ENCODE assay signal across 15 cellular contexts in genomic region chr2:86301711-86302202, GRCh38. TPM values are rescaled to one million over a fixed set of nuclear protein-coding genes. Genes with fewer than 3 reads are reported as not detected.
DNase-seq lines count a peak whose midpoint lies in the region; ATAC-seq and TF ChIP-seq lines count a peak whose summit lies in the region.
"Had no signal": no experiment of that assay in that cellular context is flagged by ENCODE, and none has a peak within 500 bp of the region (broad histone marks: within the 10 kb centered on the region; RNA-seq: fewer than 3 reads in every experiment).

No MANE protein-coding gene starts in this region.

- DNase-seq in left ventricle myocardium inferior (no peak), right cardiac atrium (no peak), mucosa of gallbladder (ENCODE audit: low spot score) (peak; percentile 16), SKM-1 treated with dmso at 0.1 percent for 144 hours (lab: John Stamatoyannopoulos, UW; ENCODE audit: unreplicated experiment) (no peak), ACHN (no peak), superior temporal gyrus (ENCODE audit: extremely low spot score) (no peak)
- DNase-seq: activated CD4-positive, alpha-beta T cell treated with anti-CD3 and anti-CD28 coated beads for 4 hours; activated T-cell treated with anti-CD3 and anti-CD28 coated beads, Interleukin-2, amount 50 U/mL, for 4 hours; DND-41 had no signal

- H3K27me3 ChIP-seq in left ventricle myocardium inferior (ENCODE audit: low read depth) (no peaks in the 10 kb centered on the region), right cardiac atrium (ENCODE audit: control insufficient read depth, insufficient read depth) (no peaks in the 10 kb centered on the region)
- H3K27me3 ChIP-seq: suprapubic skin had no signal

- intact Hi-C loops in left ventricle myocardium inferior (cut with micrococcal nuclease), result no loop called here
- intact Hi-C loops in right cardiac atrium (cut with DNase I), result loop anchor here in 1 of 4 donors (10.0 kb wide), 1 partner anchor 73 kb away; no protein-coding TSS in a partner anchor

- ATAC-seq in right cardiac atrium (no peak), HG03025 (IDR thresholded peaks at IDR 0.05; ENCODE audit: low FRiP score, unreplicated experiment) (no peak)
- ATAC-seq: activated T-cell treated with anti-CD3 and anti-CD28 coated beads, Interleukin-2, amount 50 U/mL, for 4 hours; esophagus mucosa had no signal

- peaks cover 55% of the 10 kb centered on the region for H3K4me1 ChIP-seq in left ventricle myocardium inferior
- H3K4me1 ChIP-seq in right cardiac atrium (ENCODE audit: control insufficient read depth, insufficient read depth, low read length), result peaks cover 14% of the 10 kb centered on the region

- 63% methylated on average over 3 of the region's 3 CpGs for WGBS in right cardiac atrium

- in situ Hi-C loops in ACHN (cut with HindIII; ENCODE audit: low pct_ligation_motif_present, low pct_unique_long_range_greater_than_20kb, low sequenced_read_pairs), result no loop called here

- H3K36me3 ChIP-seq in left ventricle myocardium inferior, result no peaks in the 10 kb centered on the region
- H3K36me3 ChIP-seq: suprapubic skin had no signal

- H3K9me3 ChIP-seq in left ventricle myocardium inferior (replicated peaks) (no peaks in the 10 kb centered on the region), right cardiac atrium (ENCODE audit: control insufficient read depth, low read length) (no peaks in the 10 kb centered on the region)
- H3K9me3 ChIP-seq: suprapubic skin had no signal

- H3K4me3 ChIP-seq in left ventricle myocardium inferior (no peak overlapping the region), right cardiac atrium (ENCODE audit: low read length) (no peak overlapping the region)
- H3K4me3 ChIP-seq: lung, suprapubic skin had no signal

- TF ChIP-seq CTCF in left ventricle myocardium inferior (IDR thresholded peaks at IDR 0.05; ENCODE audit: borderline replicate concordance), result no peak

- H3K27ac ChIP-seq in left ventricle myocardium inferior (replicated peaks) (peak overlapping the region; percentile 44), right cardiac atrium (ENCODE audit: low read length) (no peak overlapping the region), cingulate gyrus (ENCODE audit: low read depth, low read length) (peak overlapping the region; percentile 21)
- H3K27ac ChIP-seq: HL-60, suprapubic skin had no signal

RNA-seq across cellular contexts. Expression of gene REEP1, which starts 35.7 kb away (rescaled TPM):
- total RNA-seq in left ventricle myocardium inferior (30.2 TPM), right cardiac atrium (10 to 100 TPM; 22.5 to 34.4 (median 26.7) TPM), mucosa of gallbladder (21.2 TPM)
- 16.5 TPM for polyA plus RNA-seq in right cardiac atrium
